Comparison of ENCODE assay signal across 13 cellular contexts in genomic region chr9:137445930-137446431, GRCh38. TPM values are rescaled to one million over a fixed set of nuclear protein-coding genes. Genes with fewer than 3 reads are reported as not detected.
DNase-seq lines count a peak whose midpoint lies in the region; ATAC-seq and TF ChIP-seq lines count a peak whose summit lies in the region.
"Had no signal": no experiment of that assay in that cellular context is flagged by ENCODE, and none has a peak within 500 bp of the region (broad histone marks: within the 10 kb centered on the region; RNA-seq: fewer than 3 reads in every experiment).

No MANE protein-coding gene starts in this region.

- H3K27me3 ChIP-seq in HCT116 (ENCODE audit: insufficient read depth, low read length) (no peaks in the 10 kb centered on the region), right lobe of liver (no peaks in the 10 kb centered on the region)
- H3K27me3 ChIP-seq: SJCRH30 had no signal

- H2AFZ ChIP-seq in HCT116 (ENCODE audit: low read depth, low read length, poor library complexity, severe bottlenecking), result no peak overlapping the region

- no TSS peak for BruUV-seq in HCT116 (replicated peaks; lab: Mats Ljungman, UMichigan)

- H3K4me1 ChIP-seq in HCT116 (ENCODE audit: control insufficient read depth in 1 of 2, insufficient read depth in 2 of 2, low read length in 2 of 2) (peaks cover 16 to 33% of the 10 kb centered on the region in 2 experiments), right lobe of liver (peaks cover 0 to 12% (median 2%) of the 10 kb centered on the region in 4 donors)

- no peaks in the 10 kb centered on the region for H3K79me2 ChIP-seq in HCT116 (ENCODE audit: insufficient read depth, low read length)

- no peak overlapping the region for H3K9ac ChIP-seq in HCT116 (ENCODE audit: low read length)

- DNase-seq in COLO668 (lab: John Stamatoyannopoulos, UW; ENCODE audit: unreplicated experiment) (peak; percentile 77), HCT116 (ENCODE audit: low read depth, low spot score) (no peak), SW480 (ENCODE audit: low spot score) (peak; percentile 77), right lobe of liver (peak in 2 of 3 donors; percentile 24 to 53), NCI-H774 (lab: John Stamatoyannopoulos, UW) (no peak), omental fat pad (ENCODE audit: low spot score) (no peak)

- no peaks in the 10 kb centered on the region for H4K20me1 ChIP-seq in HCT116 (ENCODE audit: insufficient read depth)

- WGBS in right lobe of liver (ENCODE audit: insufficient coverage, low coverage, low lambda C conversion rate, missing lambda C conversion rate), result 29% methylated on average over 10 of the region's 19 CpGs

- POLR2A ChIA-PET in HCT116 (lab: Charles Lee), result no interaction called here

- no peak for TF ChIP-seq CTCF in HCT116 (IDR thresholded peaks at IDR 0.05 in 2 of 3, conservative IDR thresholded peaks at IDR 0.05 in 1 of 3; ENCODE audit: borderline replicate concordance in 1 of 3, insufficient read depth in 1 of 3, low read depth in 2 of 3, low read length in 2 of 3)
- TF ChIP-seq CTCF in right lobe of liver (IDR thresholded peaks at IDR 0.05), result no peak
- TF ChIP-seq CTCF in omental fat pad (IDR thresholded peaks at IDR 0.05), result no peak

- RAD21 ChIA-PET in HCT116 (lab: Charles Lee; ENCODE audit: low non-redundant PET in 1 of 2, low total read pairs in 2 of 2, uncharacterized antibody in 2 of 2, unreplicated experiment in 2 of 2), result no interaction called here

- no peaks in the 10 kb centered on the region for H3K9me2 ChIP-seq in HCT116 (ENCODE audit: insufficient read depth)

- ATAC-seq in HCT116, result no peak
- no peak for ATAC-seq in right lobe of liver
- ATAC-seq in HG03565 (IDR thresholded peaks at IDR 0.05; ENCODE audit: unreplicated experiment), result no peak
- no peak for ATAC-seq in omental fat pad (ENCODE audit: low FRiP score)
- no peak for ATAC-seq in HG03159 (IDR thresholded peaks at IDR 0.05; ENCODE audit: unreplicated experiment)

- no peaks in the 10 kb centered on the region for H3K9me3 ChIP-seq in HCT116 (ENCODE audit: control insufficient read depth in 1 of 2, insufficient read depth in 1 of 2, low read depth in 1 of 2, low read length in 2 of 2)
- H3K9me3 ChIP-seq in right lobe of liver, result no peaks in the 10 kb centered on the region

- H3K36me3 ChIP-seq in HCT116 (ENCODE audit: control insufficient read depth in 1 of 2, insufficient read depth in 2 of 2, low read length in 2 of 2), result peaks cover 6 to 12% of the 10 kb centered on the region in 2 experiments; a peak in 3 of 4 replicates
- peaks cover 0 to 4% (median 0%) of the 10 kb centered on the region in 4 donors for H3K36me3 ChIP-seq in right lobe of liver

- CTCF ChIA-PET in HCT116 (lab: Charles Lee), result interaction anchor here (1.3 to 1.5 kb wide), 2 partner anchors 23 to 159 kb away, joined by 5 to 11 read pairs; partner anchors contain the start of gene EXD3

- intact Hi-C loops in HCT116 (cut with micrococcal nuclease), result loop anchor here (2.0 kb wide), 1 partner anchor 151 kb away; no protein-coding TSS in a partner anchor
- intact Hi-C loops in right lobe of liver (cut with DNase I), result no loop called here

- H3K4me3 ChIP-seq in HCT116 (replicated peaks in 1 of 2; ENCODE audit: low read depth in 1 of 2, low read length in 2 of 2) (no peak overlapping the region), right lobe of liver (no peak overlapping the region)
- H3K4me3 ChIP-seq: sigmoid colon, SJCRH30 had no signal

- TF ChIP-seq RAD21 in HCT116 (IDR thresholded peaks at IDR 0.05; ENCODE audit: low read depth), result no peak

- peak overlapping the region; percentile 59 for H3K4me2 ChIP-seq in HCT116 (ENCODE audit: low read length)

- H3K27ac ChIP-seq in HCT116 (ENCODE audit: low read depth, low read length) (no peak overlapping the region), right lobe of liver (no peak overlapping the region)
- H3K27ac ChIP-seq: C4-2B, sigmoid colon, SJCRH30 had no signal

- TF ChIP-seq POLR2A in HCT116 (IDR thresholded peaks at IDR 0.05; ENCODE audit: borderline replicate concordance, extremely low read depth, insufficient read depth, insufficient read length) (no peak), right lobe of liver (IDR thresholded peaks at IDR 0.05) (no peak)

TF ChIP-seq in HCT116, 20 proteins besides CTCF, POLR2A, EP300 and RAD21:
- no peak for TF ChIP-seq FOSL1 (IDR thresholded peaks at IDR 0.05; ENCODE audit: low read depth)
- TF ChIP-seq EGR1 (IDR thresholded peaks at IDR 0.05; ENCODE audit: low read depth), result no peak
- TF ChIP-seq SRF (IDR thresholded peaks at IDR 0.05; ENCODE audit: low read depth), result no peak
- TF ChIP-seq, protein P1, sequence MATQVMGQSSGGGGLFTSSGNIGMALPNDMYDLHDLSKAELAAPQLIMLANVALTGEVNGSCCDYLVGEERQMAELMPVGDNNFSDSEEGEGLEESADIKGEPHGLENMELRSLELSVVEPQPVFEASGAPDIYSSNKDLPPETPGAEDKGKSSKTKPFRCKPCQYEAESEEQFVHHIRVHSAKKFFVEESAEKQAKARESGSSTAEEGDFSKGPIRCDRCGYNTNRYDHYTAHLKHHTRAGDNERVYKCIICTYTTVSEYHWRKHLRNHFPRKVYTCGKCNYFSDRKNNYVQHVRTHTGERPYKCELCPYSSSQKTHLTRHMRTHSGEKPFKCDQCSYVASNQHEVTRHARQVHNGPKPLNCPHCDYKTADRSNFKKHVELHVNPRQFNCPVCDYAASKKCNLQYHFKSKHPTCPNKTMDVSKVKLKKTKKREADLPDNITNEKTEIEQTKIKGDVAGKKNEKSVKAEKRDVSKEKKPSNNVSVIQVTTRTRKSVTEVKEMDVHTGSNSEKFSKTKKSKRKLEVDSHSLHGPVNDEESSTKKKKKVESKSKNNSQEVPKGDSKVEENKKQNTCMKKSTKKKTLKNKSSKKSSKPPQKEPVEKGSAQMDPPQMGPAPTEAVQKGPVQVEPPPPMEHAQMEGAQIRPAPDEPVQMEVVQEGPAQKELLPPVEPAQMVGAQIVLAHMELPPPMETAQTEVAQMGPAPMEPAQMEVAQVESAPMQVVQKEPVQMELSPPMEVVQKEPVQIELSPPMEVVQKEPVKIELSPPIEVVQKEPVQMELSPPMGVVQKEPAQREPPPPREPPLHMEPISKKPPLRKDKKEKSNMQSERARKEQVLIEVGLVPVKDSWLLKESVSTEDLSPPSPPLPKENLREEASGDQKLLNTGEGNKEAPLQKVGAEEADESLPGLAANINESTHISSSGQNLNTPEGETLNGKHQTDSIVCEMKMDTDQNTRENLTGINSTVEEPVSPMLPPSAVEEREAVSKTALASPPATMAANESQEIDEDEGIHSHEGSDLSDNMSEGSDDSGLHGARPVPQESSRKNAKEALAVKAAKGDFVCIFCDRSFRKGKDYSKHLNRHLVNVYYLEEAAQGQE (IDR thresholded peaks at IDR 0.05; ENCODE audit: low read depth), result no peak
- TF ChIP-seq JUND (IDR thresholded peaks at IDR 0.05), result no peak
- no peak for TF ChIP-seq EZH2phosphoT487 (IDR thresholded peaks at IDR 0.05; ENCODE audit: borderline replicate concordance)
- TF ChIP-seq SP1 (IDR thresholded peaks at IDR 0.05; ENCODE audit: low read depth), result no peak

RNA-seq across cellular contexts. Expression of gene ENTPD8, which starts 4.8 kb away (rescaled TPM):
- total RNA-seq in HCT116 (2021; ENCODE audit: unreplicated experiment) (1.7 TPM), right lobe of liver (10 to 100 TPM in 2 of 6 experiments, 1 to 10 TPM in 4; 3.3 to 11.5 (median 7.5) TPM), omental fat pad (not detected)
- 1.5 and 1.8 TPM in 2 replicates for polyA plus RNA-seq in HCT116 (2012)
- total RNA-seq: kidney epithelial cell, MCF 10A, SJCRH30 had no signal

RNA-seq across cellular contexts. Expression of gene NSMF, which starts 13.2 kb away (rescaled TPM):
- total RNA-seq in HCT116 (2021; ENCODE audit: unreplicated experiment), result 81.9 TPM
- polyA plus RNA-seq in HCT116 (2012), result 55.6 and 65.9 TPM in 2 replicates
- total RNA-seq in right lobe of liver, result 10 to 100 TPM; 15.6 to 55.4 (median 20.1) TPM
- 10 to 100 TPM; 29.6 to 59.9 (median 31.5) TPM for total RNA-seq in omental fat pad

RNA-seq across cellular contexts. Expression of gene NOXA1, which starts 22.8 kb away (rescaled TPM):
- total RNA-seq in HCT116 (2021; ENCODE audit: unreplicated experiment) (13.2 TPM), right lobe of liver (1 to 10 TPM; 4.7 to 8.0 (median 5.7) TPM), omental fat pad (1 to 10 TPM in 3 of 4 donors, under 1 TPM in 1; 0.84 to 3.8 (median 2.1) TPM)
- 6.2 and 6.5 TPM in 2 replicates for polyA plus RNA-seq in HCT116 (2012)
- total RNA-seq: SJCRH30 had no signal

RNA-seq across cellular contexts. Expression of gene EXD3, which starts 23.0 kb away (rescaled TPM):
- 25.4 TPM for total RNA-seq in HCT116 (2021; ENCODE audit: unreplicated experiment)
- 19.3 and 20.2 TPM in 2 replicates for polyA plus RNA-seq in HCT116 (2012)
- 10 to 100 TPM in 3 of 6 experiments, 1 to 10 TPM in 3; 3.3 to 14.4 (median 10.6) TPM for total RNA-seq in right lobe of liver
- 10 to 100 TPM in 3 of 4 donors, 1 to 10 TPM in 1; 8.3 to 18.3 (median 10.5) TPM for total RNA-seq in omental fat pad

Comparison
In these comparisons a context has a peak if more than half of its experiments do, and no peak if none do; other contexts are left out.
1. DNase-seq: peak in COLO668 (single experiment), SW480 (single experiment) and right lobe of liver (2 of 3); none in HCT116 (single experiment), NCI-H774 (single experiment) and omental fat pad (single experiment).